In genomic region chr5:181221105-181221791, GRCh38 we compare ENCODE assay signal across 8 cellular contexts.
DNase-seq lines count a peak whose midpoint lies in the region; ATAC-seq lines count a peak whose summit lies in the region.

No MANE protein-coding gene starts in this region.

- peak overlapping the region; percentile 92 for H3K27ac ChIP-seq in subcutaneous abdominal adipose tissue (ENCODE audit: low read depth, low read length)

- H3K27ac Mint-ChIP-seq in activated T-cell treated with anti-CD3 and anti-CD28 coated beads, Interleukin-2, amount 50 U/mL, for 24 hours = peak overlapping the region; percentile 98

- H3K4me3 Mint-ChIP-seq in activated T-cell treated with anti-CD3 and anti-CD28 coated beads, Interleukin-2, amount 50 U/mL, for 24 hours = peak overlapping the region; percentile 94

- no peaks in the 10 kb centered on the region for H3K9me3 Mint-ChIP-seq in activated T-cell treated with anti-CD3 and anti-CD28 coated beads, Interleukin-2, amount 50 U/mL, for 24 hours

- peak; percentile 44 to 53 for DNase-seq in activated CD4-positive, alpha-beta T cell treated with anti-CD3 and anti-CD28 coated beads for 4 hours
- DNase-seq in activated CD4-positive, alpha-beta T cell treated with anti-CD3 and anti-CD28 coated beads, Interleukin-2, amount 50 U/mL, for 4 hours = no peak
- no peak for DNase-seq in activated T-cell treated with anti-CD3 and anti-CD28 coated beads, Interleukin-2, amount 50 U/mL, for 24 hours
- no peak for DNase-seq in cerebellar nuclear complex (lab: John Stamatoyannopoulos, UW)
- no peak for DNase-seq in NCI-H345 treated with DMSO at 0.1 percent for 48 hours (lab: John Stamatoyannopoulos, UW; ENCODE audit: unreplicated experiment)

- no peaks in the 10 kb centered on the region for H3K36me3 ChIP-seq in subcutaneous abdominal adipose tissue (ENCODE audit: control insufficient read depth in 5 of 5, insufficient read depth in 5 of 5, low read length in 5 of 5)

- no peaks in the 10 kb centered on the region for H3K27me3 ChIP-seq in subcutaneous abdominal adipose tissue (ENCODE audit: control insufficient read depth in 5 of 5, insufficient read depth in 4 of 5, low read length in 5 of 5)

- peaks cover 12 to 56% (median 43%) of the 10 kb centered on the region in 5 donors for H3K4me1 ChIP-seq in subcutaneous abdominal adipose tissue (ENCODE audit: control insufficient read depth in 5 of 5, insufficient read depth in 5 of 5, low read length in 5 of 5)

- no peak for ATAC-seq in HG03354 (IDR thresholded peaks at IDR 0.05; ENCODE audit: poor library complexity, severe bottlenecking, unreplicated experiment)

- peaks cover 6% of the 10 kb centered on the region for H3K27me3 Mint-ChIP-seq in activated T-cell treated with anti-CD3 and anti-CD28 coated beads, Interleukin-2, amount 50 U/mL, for 24 hours

- peak overlapping the region; percentile 25 for H3K4me3 ChIP-seq in iPS-11a (ENCODE audit: low read depth, low read length)
- peak overlapping the region in 2 of 5 donors; percentile 74 to 86 for H3K4me3 ChIP-seq in subcutaneous abdominal adipose tissue (ENCODE audit: low read depth in 1 of 5, low read length in 5 of 5)

- no peak overlapping the region for H3K9ac ChIP-seq in subcutaneous abdominal adipose tissue (ENCODE audit: low read length in 5 of 5)

- peaks cover 24% of the 10 kb centered on the region for H3K36me3 Mint-ChIP-seq in activated T-cell treated with anti-CD3 and anti-CD28 coated beads, Interleukin-2, amount 50 U/mL, for 24 hours (ENCODE audit: low read depth)

- H3K4me1 Mint-ChIP-seq in activated T-cell treated with anti-CD3 and anti-CD28 coated beads, Interleukin-2, amount 50 U/mL, for 24 hours (ENCODE audit: low read depth) = peaks cover 78% of the 10 kb centered on the region

- no peaks in the 10 kb centered on the region for H3K9me3 ChIP-seq in subcutaneous abdominal adipose tissue (ENCODE audit: control insufficient read depth in 5 of 5, low read length in 5 of 5)

Comparison
In these comparisons a context has a peak if more than half of its experiments do, and no peak if none do; other contexts are left out.
1. DNase-seq: peak in activated CD4-positive, alpha-beta T cell treated with anti-CD3 and anti-CD28 coated beads for 4 hours (2 of 2); none in activated CD4-positive, alpha-beta T cell treated with anti-CD3 and anti-CD28 coated beads, Interleukin-2, amount 50 U/mL, for 4 hours (0 of 2), activated T-cell treated with anti-CD3 and anti-CD28 coated beads, Interleukin-2, amount 50 U/mL, for 24 hours (single experiment), cerebellar nuclear complex (0 of 2) and NCI-H345 treated with DMSO at 0.1 percent for 48 hours (single experiment).